14 cellular contexts compared by ENCODE assay signal in the genomic region with DNA sequence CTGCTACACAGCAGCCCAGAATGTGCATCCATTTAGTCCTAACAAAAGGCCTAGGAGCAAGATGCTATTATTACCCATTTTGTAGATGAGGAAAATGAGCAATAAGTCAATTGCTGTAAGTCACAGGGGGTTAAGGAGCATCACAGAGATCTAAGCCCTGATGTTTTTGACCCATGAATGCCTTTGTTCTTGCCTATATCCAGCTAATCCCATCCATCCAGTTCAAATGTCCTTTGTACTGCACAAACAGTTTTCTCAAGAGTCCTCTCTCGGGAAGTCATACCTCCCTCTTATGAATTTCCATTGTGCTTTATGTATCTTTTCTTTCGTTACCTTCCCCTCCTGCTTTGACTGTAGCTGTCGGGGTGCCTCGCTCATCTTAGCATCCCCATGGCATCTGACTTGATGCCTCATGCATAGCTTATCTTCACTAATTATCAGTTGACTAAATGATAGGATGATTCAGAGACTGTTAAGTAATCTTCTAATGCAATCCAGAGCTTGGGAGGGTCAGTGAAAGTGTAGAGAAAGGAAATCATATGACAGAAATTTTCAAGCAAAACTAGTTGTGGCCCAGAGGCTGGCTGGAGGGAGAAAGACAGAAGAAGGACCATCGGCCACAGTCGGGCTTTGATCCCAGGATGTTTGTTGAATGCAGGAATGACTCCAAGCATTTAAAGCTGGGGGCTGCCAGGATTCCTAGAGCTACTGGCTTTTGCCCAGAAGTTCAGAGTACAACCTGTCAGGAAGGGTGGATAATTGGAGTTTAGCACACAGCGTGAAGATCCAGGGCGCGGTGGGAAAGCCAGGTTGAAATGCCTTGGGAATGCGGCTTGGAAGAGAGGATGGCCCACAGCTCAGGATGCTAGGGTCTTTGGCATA. TPM values are rescaled to one million over a fixed set of nuclear protein-coding genes. Genes with fewer than 3 reads are reported as not detected.
DNase-seq lines count a peak whose midpoint lies in the region; ATAC-seq, FAIRE-seq and TF ChIP-seq lines count a peak whose summit lies in the region.
"Had no signal": no experiment of that assay in that cellular context is flagged by ENCODE, and none has a peak within 500 bp of the region (broad histone marks: within the 10 kb centered on the region; RNA-seq: fewer than 3 reads in every experiment).

No MANE protein-coding gene starts in this region.

- WGBS in right lobe of liver (ENCODE audit: insufficient coverage, low coverage, low lambda C conversion rate, missing lambda C conversion rate), result 55% methylated on average over 9 of the region's 10 CpGs

- peak; percentile 35 to 79 (median 66) for ATAC-seq in right lobe of liver
- ATAC-seq: activated CD4-positive, CD25-positive, alpha-beta regulatory T cell treated with anti-CD3 and anti-CD28 coated beads, Interleukin-2, amount 50 U/mL, for 24 hours had no signal

- peaks cover 0 to 3% (median 0%) of the 10 kb centered on the region in 4 donors for H3K4me1 ChIP-seq in right lobe of liver
- H3K4me1 ChIP-seq: BE2C had no signal

- peak; percentile 47 for FAIRE-seq in bronchial epithelial cell (lab: Jason Lieb, UNC)
- FAIRE-seq: H54 had no signal

- H3K4me3 ChIP-seq in bronchial epithelial cell (ENCODE audit: low read depth, low read length) (no peak overlapping the region), right lobe of liver (no peak overlapping the region)

- H3K27ac ChIP-seq in right lobe of liver, result no peak overlapping the region

- no peak for TF ChIP-seq POLR2A in right lobe of liver (IDR thresholded peaks at IDR 0.05)

- intact Hi-C loops in right lobe of liver (cut with DNase I), result no loop called here

- H3K36me3 ChIP-seq in bronchial epithelial cell (ENCODE audit: control insufficient read depth, insufficient read depth, low read length) (peaks cover 2% of the 10 kb centered on the region), right lobe of liver (no peaks in the 10 kb centered on the region)
- H3K36me3 ChIP-seq: BE2C had no signal

- H3K27me3 ChIP-seq in bronchial epithelial cell (ENCODE audit: control insufficient read depth, insufficient read depth, low read length) (no peaks in the 10 kb centered on the region), right lobe of liver (no peaks in the 10 kb centered on the region)
- H3K27me3 ChIP-seq: BE2C had no signal

- H3K9me3 ChIP-seq in right lobe of liver, result no peaks in the 10 kb centered on the region
- H3K9me3 ChIP-seq: BE2C had no signal

- TF ChIP-seq CTCF in bronchial epithelial cell (IDR thresholded peaks at IDR 0.05; ENCODE audit: insufficient read depth, low read length, severe bottlenecking) (no peak), right lobe of liver (IDR thresholded peaks at IDR 0.05) (no peak)

- DNase-seq in A172 (ENCODE audit: low spot score) (peak; percentile 63), HS-5 (ENCODE audit: low read depth) (peak; percentile 69), bronchial epithelial cell (ENCODE audit: low read depth) (peak; percentile 73), right lobe of liver (no peak), ureter (ENCODE audit: low spot score) (no peak), DMS114 treated with DMSO at 0.1 percent for 48 hours (lab: John Stamatoyannopoulos, UW; ENCODE audit: unreplicated experiment) (no peak), HuH-7.5 (ENCODE audit: low spot score) (no peak)
- no peak for DNase-seq in activated CD4-positive, alpha-beta T cell treated with anti-CD3 and anti-CD28 coated beads for 4 hours
- DNase-seq: activated naive CD4-positive, alpha-beta T cell treated with anti-CD3 and anti-CD28 coated beads for 36 hours; BE2C; NCI-H345; stimulated activated naive CD4-positive, alpha-beta T cell had no signal

RNA-seq across cellular contexts. Expression of gene BLVRA, which starts 23.5 kb away (rescaled TPM):
- 129 and 138 TPM in 2 replicates for total RNA-seq in A172 (2014; rRNA removed; shearing (Covaris generic))
- total RNA-seq in bronchial epithelial cell, result 29.7 and 39.4 TPM in 2 replicates
- total RNA-seq in right lobe of liver, result 10 to 100 TPM in 1 of 6 experiments, 1 to 10 TPM in 5; 3.1 to 14.7 (median 5.6) TPM
- total RNA-seq in ureter, result 35.9 TPM

RNA-seq across cellular contexts. Expression of gene COA1, which starts 52.6 kb away (rescaled TPM):
- 87.5 and 154 TPM in 2 replicates for total RNA-seq in A172 (2014; rRNA removed; shearing (Covaris generic))
- total RNA-seq in bronchial epithelial cell (41.6 and 50.0 TPM in 2 replicates), right lobe of liver (10 to 100 TPM; 15.8 to 35.6 (median 19.9) TPM), ureter (76.2 TPM)

Comparison
In these comparisons a context has a peak if more than half of its experiments do, and no peak if none do; other contexts are left out.
1. DNase-seq: peak in A172 (single experiment), HS-5 (single experiment) and bronchial epithelial cell (single experiment); none in right lobe of liver (0 of 3), ureter (single experiment), DMS114 treated with DMSO at 0.1 percent for 48 hours (single experiment), activated CD4-positive, alpha-beta T cell treated with anti-CD3 and anti-CD28 coated beads for 4 hours (0 of 2) and HuH-7.5 (single experiment).